Comparison of ENCODE assay signal across 8 cellular contexts in genomic region chr10:30812018-30812851, GRCh38.
DNase-seq lines count a peak whose midpoint lies in the region; ATAC-seq lines count a peak whose summit lies in the region.

No MANE protein-coding gene starts in this region.

- no peak for ATAC-seq in GM18517 (IDR thresholded peaks at IDR 0.05; ENCODE audit: unreplicated experiment)
- no peak for ATAC-seq in HG02852 (IDR thresholded peaks at IDR 0.05; ENCODE audit: unreplicated experiment)
- ATAC-seq in GM18519 (IDR thresholded peaks at IDR 0.05; ENCODE audit: low FRiP score, unreplicated experiment): no peak

- H3K4me3 ChIP-seq in thymus (ENCODE audit: low read length): no peak overlapping the region

- H3K27me3 ChIP-seq in layer of hippocampus (ENCODE audit: control insufficient read depth, insufficient read depth, low read length): no peaks in the 10 kb centered on the region
- H3K27me3 ChIP-seq in thymus (ENCODE audit: control insufficient read depth, insufficient read depth): no peaks in the 10 kb centered on the region

- WGBS in thymus: 45% methylated on average over 16 of the region's 16 CpGs

- H3K4me1 ChIP-seq in thymus (ENCODE audit: control insufficient read depth, insufficient read depth, low read length): peaks cover 14% of the 10 kb centered on the region

- peak; percentile 5 for DNase-seq in NOMO-1 treated with DMSO at 0.1 percent for 48 hours (lab: John Stamatoyannopoulos, UW; ENCODE audit: unreplicated experiment)
- DNase-seq in NOMO-1 treated with dmso at 0.1 percent for 144 hours (lab: John Stamatoyannopoulos, UW; ENCODE audit: unreplicated experiment): no peak
- peak; percentile 98 for DNase-seq in amniotic epithelial cell (ENCODE audit: low read depth)

- no peaks in the 10 kb centered on the region for H3K36me3 ChIP-seq in thymus (ENCODE audit: control insufficient read depth, insufficient read depth)

- H3K9me3 ChIP-seq in thymus (ENCODE audit: control insufficient read depth): no peaks in the 10 kb centered on the region

- peak overlapping the region; percentile 43 for H3K27ac ChIP-seq in layer of hippocampus (ENCODE audit: low read depth, low read length)
- peak overlapping the region; percentile 36 for H3K27ac ChIP-seq in thymus (ENCODE audit: low read depth)
